In the genomic region with DNA sequence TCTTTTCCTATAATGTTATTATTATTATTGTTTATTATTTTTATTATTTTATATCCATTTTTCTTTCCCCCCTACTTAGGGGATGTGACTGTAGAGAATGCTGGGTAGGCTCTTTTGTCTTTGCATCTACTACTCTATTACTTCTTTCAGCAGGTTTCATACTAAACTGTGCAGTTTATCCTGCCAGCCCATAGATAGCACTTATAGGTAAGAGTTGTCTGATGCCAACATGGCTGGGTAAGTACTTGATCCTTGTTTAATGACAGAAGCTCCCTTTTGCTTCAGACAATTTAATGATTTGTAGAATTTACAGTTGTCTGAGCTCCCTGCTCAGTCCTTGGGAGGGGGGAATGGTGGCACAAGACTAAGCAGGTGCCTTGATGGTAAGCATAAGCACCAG, we compare ENCODE assay signal across 16 cellular contexts.
A peak's percentile ranks its signal among the peaks of the same experiment; 100 is the strongest.
DNase-seq lines count a peak whose midpoint lies in the region; ATAC-seq and TF ChIP-seq lines count a peak whose summit lies in the region.
"Had no signal": no experiment of that assay in that cellular context is flagged by ENCODE, and none has a peak within 500 bp of the region (broad histone marks: within the 10 kb centered on the region; RNA-seq: fewer than 3 reads in every experiment).

No MANE protein-coding gene starts in this region.

- peak; percentile 20 for DNase-seq in M059J (ENCODE audit: low read depth)
- DNase-seq in kidney tubule cell (ENCODE audit: low spot score): peak; percentile 6
- no peak for DNase-seq in A172 (ENCODE audit: low spot score)
- DNase-seq in CD1c-positive myeloid dendritic cell (ENCODE audit: extremely low spot score): no peak
- no peak for DNase-seq in activated T-cell treated with anti-CD3 and anti-CD28 coated beads for 4 hours
- DNase-seq: activated B cell treated with CpG ODN at 0.5 μM for 24 hours; activated CD8-positive, alpha-beta T cell treated with anti-CD3 and anti-CD28 coated beads for 36 hours; activated naive CD4-positive, alpha-beta T cell treated with anti-CD3 and anti-CD28 coated beads, Interleukin-2, amount 50 U/mL, for 16 hours; activated T-cell treated with anti-CD3 and anti-CD28 coated beads, Interleukin-2, amount 50 U/mL, for 4 hours; naive thymus-derived CD8-positive, alpha-beta T cell; NCI-H2107; NCI-H69; SJCRH30 had no signal

- ATAC-seq in GM18867 (IDR thresholded peaks at IDR 0.05; ENCODE audit: unreplicated experiment): peak; percentile 84
- peak; percentile 69 for ATAC-seq in SK-N-SH treated with all-trans-retinoic acid at 6 μM for 48 hours
- ATAC-seq: activated CD8-positive, alpha-beta T cell treated with anti-CD3 and anti-CD28 coated beads for 36 hours; activated T-cell treated with anti-CD3 and anti-CD28 coated beads, Interleukin-2, amount 50 U/mL, for 4 hours; GM12878; naive thymus-derived CD8-positive, alpha-beta T cell had no signal

TF ChIP-seq in SK-N-SH treated with all-trans-retinoic acid at 6 μM for 48 hours, 23 proteins besides CTCF, POLR2A, EP300 and RAD21:
- no peak for TF ChIP-seq BACH2 (CRISPR knock-in tag; IDR thresholded peaks at IDR 0.05; ENCODE audit: borderline replicate concordance)
- TF ChIP-seq ZNF565 (CRISPR knock-in tag; conservative IDR thresholded peaks at IDR 0.05; ENCODE audit: low read depth): no peak
- TF ChIP-seq PPARA (CRISPR knock-in tag; IDR thresholded peaks at IDR 0.05; ENCODE audit: borderline replicate concordance): no peak
- no peak for TF ChIP-seq ISL1 (CRISPR knock-in tag; IDR thresholded peaks at IDR 0.05)
- TF ChIP-seq ARNTL (CRISPR knock-in tag; IDR thresholded peaks at IDR 0.05; ENCODE audit: borderline replicate concordance, low read depth): no peak
- TF ChIP-seq, protein P1, sequence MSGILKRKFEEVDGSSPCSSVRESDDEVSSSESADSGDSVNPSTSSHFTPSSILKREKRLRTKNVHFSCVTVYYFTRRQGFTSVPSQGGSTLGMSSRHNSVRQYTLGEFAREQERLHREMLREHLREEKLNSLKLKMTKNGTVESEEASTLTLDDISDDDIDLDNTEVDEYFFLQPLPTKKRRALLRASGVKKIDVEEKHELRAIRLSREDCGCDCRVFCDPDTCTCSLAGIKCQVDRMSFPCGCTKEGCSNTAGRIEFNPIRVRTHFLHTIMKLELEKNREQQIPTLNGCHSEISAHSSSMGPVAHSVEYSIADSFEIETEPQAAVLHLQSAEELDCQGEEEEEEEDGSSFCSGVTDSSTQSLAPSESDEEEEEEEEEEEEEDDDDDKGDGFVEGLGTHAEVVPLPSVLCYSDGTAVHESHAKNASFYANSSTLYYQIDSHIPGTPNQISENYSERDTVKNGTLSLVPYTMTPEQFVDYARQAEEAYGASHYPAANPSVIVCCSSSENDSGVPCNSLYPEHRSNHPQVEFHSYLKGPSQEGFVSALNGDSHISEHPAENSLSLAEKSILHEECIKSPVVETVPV (CRISPR knock-in tag; IDR thresholded peaks at IDR 0.05): no peak
- no peak for TF ChIP-seq ZFP3 (CRISPR knock-in tag; IDR thresholded peaks at IDR 0.05)
- TF ChIP-seq ZNF70 (CRISPR knock-in tag; IDR thresholded peaks at IDR 0.05): no peak
- TF ChIP-seq, protein P2, sequence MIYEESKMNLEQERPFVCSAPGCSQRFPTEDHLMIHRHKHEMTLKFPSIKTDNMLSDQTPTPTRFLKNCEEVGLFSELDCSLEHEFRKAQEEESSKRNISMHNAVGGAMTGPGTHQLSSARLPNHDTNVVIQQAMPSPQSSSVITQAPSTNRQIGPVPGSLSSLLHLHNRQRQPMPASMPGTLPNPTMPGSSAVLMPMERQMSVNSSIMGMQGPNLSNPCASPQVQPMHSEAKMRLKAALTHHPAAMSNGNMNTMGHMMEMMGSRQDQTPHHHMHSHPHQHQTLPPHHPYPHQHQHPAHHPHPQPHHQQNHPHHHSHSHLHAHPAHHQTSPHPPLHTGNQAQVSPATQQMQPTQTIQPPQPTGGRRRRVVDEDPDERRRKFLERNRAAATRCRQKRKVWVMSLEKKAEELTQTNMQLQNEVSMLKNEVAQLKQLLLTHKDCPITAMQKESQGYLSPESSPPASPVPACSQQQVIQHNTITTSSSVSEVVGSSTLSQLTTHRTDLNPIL (CRISPR knock-in tag; IDR thresholded peaks at IDR 0.05; ENCODE audit: low read depth): no peak
- TF ChIP-seq TCF4 (CRISPR knock-in tag; IDR thresholded peaks at IDR 0.05; ENCODE audit: borderline replicate concordance): no peak
- TF ChIP-seq ESRRG (CRISPR knock-in tag; IDR thresholded peaks at IDR 0.05): no peak
- TF ChIP-seq, protein P3, sequence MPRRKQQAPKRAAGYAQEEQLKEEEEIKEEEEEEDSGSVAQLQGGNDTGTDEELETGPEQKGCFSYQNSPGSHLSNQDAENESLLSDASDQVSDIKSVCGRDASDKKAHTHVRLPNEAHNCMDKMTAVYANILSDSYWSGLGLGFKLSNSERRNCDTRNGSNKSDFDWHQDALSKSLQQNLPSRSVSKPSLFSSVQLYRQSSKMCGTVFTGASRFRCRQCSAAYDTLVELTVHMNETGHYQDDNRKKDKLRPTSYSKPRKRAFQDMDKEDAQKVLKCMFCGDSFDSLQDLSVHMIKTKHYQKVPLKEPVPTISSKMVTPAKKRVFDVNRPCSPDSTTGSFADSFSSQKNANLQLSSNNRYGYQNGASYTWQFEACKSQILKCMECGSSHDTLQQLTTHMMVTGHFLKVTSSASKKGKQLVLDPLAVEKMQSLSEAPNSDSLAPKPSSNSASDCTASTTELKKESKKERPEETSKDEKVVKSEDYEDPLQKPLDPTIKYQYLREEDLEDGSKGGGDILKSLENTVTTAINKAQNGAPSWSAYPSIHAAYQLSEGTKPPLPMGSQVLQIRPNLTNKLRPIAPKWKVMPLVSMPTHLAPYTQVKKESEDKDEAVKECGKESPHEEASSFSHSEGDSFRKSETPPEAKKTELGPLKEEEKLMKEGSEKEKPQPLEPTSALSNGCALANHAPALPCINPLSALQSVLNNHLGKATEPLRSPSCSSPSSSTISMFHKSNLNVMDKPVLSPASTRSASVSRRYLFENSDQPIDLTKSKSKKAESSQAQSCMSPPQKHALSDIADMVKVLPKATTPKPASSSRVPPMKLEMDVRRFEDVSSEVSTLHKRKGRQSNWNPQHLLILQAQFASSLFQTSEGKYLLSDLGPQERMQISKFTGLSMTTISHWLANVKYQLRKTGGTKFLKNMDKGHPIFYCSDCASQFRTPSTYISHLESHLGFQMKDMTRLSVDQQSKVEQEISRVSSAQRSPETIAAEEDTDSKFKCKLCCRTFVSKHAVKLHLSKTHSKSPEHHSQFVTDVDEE (CRISPR knock-in tag; IDR thresholded peaks at IDR 0.05): no peak
- no peak for TF ChIP-seq CSDC2 (CRISPR knock-in tag; IDR thresholded peaks at IDR 0.05)

Comparison
In these comparisons a context has a peak if more than half of its experiments do, and no peak if none do; other contexts are left out.
1. DNase-seq: peak in M059J (single experiment) and kidney tubule cell (single experiment); none in A172 (single experiment), CD1c-positive myeloid dendritic cell (single experiment) and activated T-cell treated with anti-CD3 and anti-CD28 coated beads for 4 hours (single experiment).